Comparison of ENCODE assay signal across 14 cellular contexts in the genomic region with DNA sequence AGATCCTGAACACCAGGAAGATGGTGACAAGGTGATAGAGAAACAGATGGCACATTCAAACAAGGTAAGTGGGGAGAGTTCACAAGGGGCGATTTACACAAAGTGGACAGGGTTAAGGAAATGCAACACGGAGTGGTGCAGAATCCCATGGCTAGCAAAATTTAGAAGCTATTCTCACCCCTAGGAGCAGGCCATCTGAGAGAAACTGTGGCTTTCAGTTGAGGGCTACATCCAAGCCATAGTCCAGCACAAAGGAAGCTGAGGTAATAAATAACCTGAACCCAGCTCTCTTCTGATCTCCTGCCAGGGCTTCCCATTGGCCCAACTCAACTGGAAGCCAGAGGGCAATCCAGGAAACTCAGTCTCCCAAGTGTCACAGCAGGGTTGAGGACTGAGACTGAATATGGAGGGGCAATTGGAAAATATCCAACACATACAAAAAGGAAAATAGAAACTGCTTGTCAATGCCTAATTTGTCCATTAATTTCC. TPM values are rescaled to one million over a fixed set of nuclear protein-coding genes. Genes with fewer than 3 reads are reported as not detected.
DNase-seq lines count a peak whose midpoint lies in the region; ATAC-seq and TF ChIP-seq lines count a peak whose summit lies in the region.
"Had no signal": no experiment of that assay in that cellular context is flagged by ENCODE, and none has a peak within 500 bp of the region (broad histone marks: within the 10 kb centered on the region; RNA-seq: fewer than 3 reads in every experiment).

No MANE protein-coding gene starts in this region.

- WGBS in suprapubic skin, result 93% methylated on average over 2 of the region's 2 CpGs

- peaks cover 3% of the 10 kb centered on the region for H3K36me3 Mint-ChIP-seq in CD8-positive, alpha-beta T cell
- H3K36me3 Mint-ChIP-seq in brain, result peaks cover 20% of the 10 kb centered on the region
- H3K36me3 Mint-ChIP-seq in natural killer cell treated with Interleukin-12 subunit alpha and Interleukin-12 subunit beta and Interleukin-15 and Interleukin-18, amount 100 ng/mL, for 72 hours, result no peaks in the 10 kb centered on the region

- peaks cover 16% of the 10 kb centered on the region for H3K4me1 ChIP-seq in CD8-positive, alpha-beta T cell (ENCODE audit: insufficient read depth, low read length)
- H3K4me1 ChIP-seq in suprapubic skin, result peaks cover 35% of the 10 kb centered on the region

- no peaks in the 10 kb centered on the region for H3K36me3 ChIP-seq in CD8-positive, alpha-beta T cell (ENCODE audit: insufficient read depth, low read length)
- no peaks in the 10 kb centered on the region for H3K36me3 ChIP-seq in suprapubic skin
- H3K36me3 ChIP-seq: adrenal gland, thyroid gland had no signal

- no peak for DNase-seq in CD8-positive, alpha-beta T cell
- DNase-seq in HuH-7 (ENCODE audit: low spot score), result peak; percentile 53
- DNase-seq in natural killer cell treated with Interleukin-12 subunit alpha and Interleukin-12 subunit beta and Interleukin-15 and Interleukin-18, amount 100 ng/mL, for 72 hours (ENCODE audit: low spot score), result no peak
- no peak for DNase-seq in stimulated activated CD4-positive, alpha-beta T cell treated with anti-CD3 and anti-CD28 coated beads, Interleukin-4, amount 100 ng/mL, for 4 hours
- DNase-seq in suprapubic skin (ENCODE audit: low spot score in 2 of 2), result no peak
- DNase-seq: adrenal gland; NCI-H1048; stimulated activated CD4-positive, alpha-beta T cell treated with anti-CD3 and anti-CD28 coated beads, Interleukin-4, amount 100 ng/mL, for 1 hour; thyroid gland had no signal

- H3K27ac ChIP-seq in CD8-positive, alpha-beta T cell (ENCODE audit: low read depth, low read length), result no peak overlapping the region
- no peak overlapping the region for H3K27ac ChIP-seq in suprapubic skin
- H3K27ac ChIP-seq: adrenal gland, thyroid gland had no signal

- H3K4me3 Mint-ChIP-seq in CD8-positive, alpha-beta T cell, result peak overlapping the region; percentile 95
- H3K4me3 Mint-ChIP-seq in brain, result peak overlapping the region; percentile 94 to 98 (median 97)
- peak overlapping the region; percentile 90 for H3K4me3 Mint-ChIP-seq in natural killer cell treated with Interleukin-12 subunit alpha and Interleukin-12 subunit beta and Interleukin-15 and Interleukin-18, amount 100 ng/mL, for 72 hours

- no peaks in the 10 kb centered on the region for H3K27me3 ChIP-seq in CD8-positive, alpha-beta T cell (ENCODE audit: insufficient read depth, low read length)
- H3K27me3 ChIP-seq in suprapubic skin, result no peaks in the 10 kb centered on the region
- H3K27me3 ChIP-seq: adrenal gland; BLaER1 treated with 17β-estradiol and CSF1 and Interleukin-3, amounts not matched to agents 10 nM and 100 nM; thyroid gland had no signal

- no peak overlapping the region for H3K27ac Mint-ChIP-seq in CD8-positive, alpha-beta T cell
- H3K27ac Mint-ChIP-seq in brain, result peak overlapping the region in 4 of 5 experiments; percentile 92 to 99 (median 99)
- H3K27ac Mint-ChIP-seq in natural killer cell treated with Interleukin-12 subunit alpha and Interleukin-12 subunit beta and Interleukin-15 and Interleukin-18, amount 100 ng/mL, for 72 hours, result peak overlapping the region in 1 of 2 donors; percentile 69

- no peak for TF ChIP-seq EP300 in suprapubic skin (IDR thresholded peaks at IDR 0.05)

- H3K9me3 ChIP-seq in CD8-positive, alpha-beta T cell (ENCODE audit: low read length), result no peaks in the 10 kb centered on the region
- H3K9me3 ChIP-seq in suprapubic skin, result no peaks in the 10 kb centered on the region
- H3K9me3 ChIP-seq: adrenal gland; BLaER1 treated with 17β-estradiol and CSF1 and Interleukin-3, amounts not matched to agents 10 nM and 100 nM; thyroid gland had no signal

- peaks cover 34% of the 10 kb centered on the region for H3K4me1 Mint-ChIP-seq in CD8-positive, alpha-beta T cell (ENCODE audit: low read depth)
- peaks cover 44% of the 10 kb centered on the region for H3K4me1 Mint-ChIP-seq in brain
- H3K4me1 Mint-ChIP-seq in natural killer cell treated with Interleukin-12 subunit alpha and Interleukin-12 subunit beta and Interleukin-15 and Interleukin-18, amount 100 ng/mL, for 72 hours (ENCODE audit: low read depth in 2 of 2), result peaks cover 19 to 26% of the 10 kb centered on the region in 2 donors

- intact Hi-C loops in CD8-positive, alpha-beta T cell (cut with DNase I, micrococcal nuclease), result loop anchor here in 1 of 2 experiments (5.0 to 10.0 kb wide), 2 partner anchors 156 to 286 kb away; partner anchors contain the start of genes KIAA1143 and KIF15

- no peak for TF ChIP-seq POLR2A in suprapubic skin (IDR thresholded peaks at IDR 0.05)

- H3K4me3 ChIP-seq in CD8-positive, alpha-beta T cell (ENCODE audit: low read depth, low read length), result no peak overlapping the region
- no peak overlapping the region for H3K4me3 ChIP-seq in suprapubic skin

- no peak for TF ChIP-seq CTCF in CD8-positive, alpha-beta T cell (IDR thresholded peaks at IDR 0.05)
- TF ChIP-seq CTCF in brain (conservative IDR thresholded peaks at IDR 0.05), result no peak
- TF ChIP-seq CTCF in suprapubic skin (IDR thresholded peaks at IDR 0.05), result no peak

- POLR2A ChIA-PET in CD8-positive, alpha-beta T cell (lab: Charles Lee), result interaction anchor here (2.5 kb wide), 1 partner anchor 32 kb away, joined by 20 read pairs; no protein-coding TSS in a partner anchor

- CTCF ChIA-PET in CD8-positive, alpha-beta T cell (lab: Charles Lee), result no interaction called here

- H3K9me3 Mint-ChIP-seq in CD8-positive, alpha-beta T cell, result no peaks in the 10 kb centered on the region
- H3K9me3 Mint-ChIP-seq in brain, result peaks cover 0 to 4% (median 0%) of the 10 kb centered on the region in 5 experiments
- H3K9me3 Mint-ChIP-seq in natural killer cell treated with Interleukin-12 subunit alpha and Interleukin-12 subunit beta and Interleukin-15 and Interleukin-18, amount 100 ng/mL, for 72 hours, result no peaks in the 10 kb centered on the region

- H3K27me3 Mint-ChIP-seq in CD8-positive, alpha-beta T cell (ENCODE audit: low read depth), result no peaks in the 10 kb centered on the region
- peaks cover 4% of the 10 kb centered on the region for H3K27me3 Mint-ChIP-seq in brain
- no peaks in the 10 kb centered on the region for H3K27me3 Mint-ChIP-seq in natural killer cell treated with Interleukin-12 subunit alpha and Interleukin-12 subunit beta and Interleukin-15 and Interleukin-18, amount 100 ng/mL, for 72 hours

- no peak for ATAC-seq in CD8-positive, alpha-beta T cell
- no peak for ATAC-seq in natural killer cell treated with Interleukin-12 subunit alpha and Interleukin-12 subunit beta and Interleukin-15 and Interleukin-18, amount 100 ng/mL, for 72 hours
- ATAC-seq in HG03439 (IDR thresholded peaks at IDR 0.05; ENCODE audit: unreplicated experiment), result no peak
- no peak for ATAC-seq in HG03442 (IDR thresholded peaks at IDR 0.05; ENCODE audit: unreplicated experiment)
- ATAC-seq: activated CD4-positive, CD25-positive, alpha-beta regulatory T cell treated with anti-CD3 and anti-CD28 coated beads, Interleukin-2, amount 50 U/mL, for 24 hours had no signal

RNA-seq across cellular contexts. Expression of gene ZNF445, which starts 1.2 kb away (rescaled TPM):
- total RNA-seq in CD8-positive, alpha-beta T cell, result 1 to 10 TPM; 4.8 to 5.2 TPM
- 11.6 TPM for polyA plus RNA-seq in brain (ENCODE audit: insufficient read depth, low read depth, low replicate concordance)
- 10 to 100 TPM; 25.2 to 33.3 TPM for total RNA-seq in natural killer cell treated with Interleukin-12 subunit alpha and Interleukin-12 subunit beta and Interleukin-15 and Interleukin-18, amount 100 ng/mL, for 72 hours
- total RNA-seq in suprapubic skin, result 10 to 100 TPM in 1 of 4 donors, 1 to 10 TPM in 3; 5.7 to 19.8 (median 7.8) TPM
